Comparison of ENCODE assay signal across 10 cellular contexts in the genomic region with DNA sequence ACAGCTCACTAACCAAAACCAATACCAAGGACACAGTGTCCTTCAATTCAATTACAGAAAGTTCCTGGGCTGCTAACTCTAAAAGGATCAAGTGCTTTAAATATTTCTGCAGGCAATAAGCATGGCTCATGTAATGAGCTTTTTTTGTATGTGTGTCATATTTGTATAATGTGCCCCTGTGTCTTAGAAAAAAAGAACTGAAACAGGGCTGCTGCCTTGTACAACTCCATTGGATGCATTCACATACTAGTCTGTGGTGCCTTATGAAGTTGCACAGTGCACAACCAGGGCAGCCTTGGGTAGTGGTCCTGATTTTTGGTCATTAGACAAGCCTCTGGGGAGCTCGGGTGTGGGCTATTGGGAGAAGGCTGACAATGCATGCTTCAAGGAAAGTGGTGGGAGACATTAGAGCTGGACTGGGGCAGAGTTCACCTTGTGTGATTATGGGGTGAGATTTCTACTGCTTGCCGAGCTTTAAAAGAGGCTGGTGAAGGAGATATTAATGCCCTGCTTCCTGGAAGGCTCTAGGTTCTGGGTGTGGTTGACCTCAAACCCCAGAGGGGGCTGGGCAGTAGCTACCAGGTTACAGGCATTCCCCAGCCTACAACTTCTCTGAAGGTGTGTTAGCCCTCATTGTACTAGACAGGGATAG. TPM values are rescaled to one million over a fixed set of nuclear protein-coding genes. Genes with fewer than 3 reads are reported as not detected.
DNase-seq lines count a peak whose midpoint lies in the region; ATAC-seq and TF ChIP-seq lines count a peak whose summit lies in the region.
"Had no signal": no experiment of that assay in that cellular context is flagged by ENCODE, and none has a peak within 500 bp of the region (broad histone marks: within the 10 kb centered on the region; RNA-seq: fewer than 3 reads in every experiment).

No MANE protein-coding gene starts in this region.

- H3K4me1 Mint-ChIP-seq in activated naive CD4-positive, alpha-beta T cell treated with anti-CD3 and anti-CD28 coated beads, Interleukin-2, amount 10 ng/mL, durations not matched to agents 7 days and 5 days: peaks cover 57% of the 10 kb centered on the region
- peaks cover 41% of the 10 kb centered on the region for H3K4me1 Mint-ChIP-seq in T-helper 2 cell treated with Interferon-gamma antibody and Interleukin-4, amounts not matched to agents 5 μg/mL and 100 μg/mL, for 36 hours (ENCODE audit: low read depth)

- H3K36me3 Mint-ChIP-seq in activated naive CD4-positive, alpha-beta T cell treated with anti-CD3 and anti-CD28 coated beads, Interleukin-2, amount 10 ng/mL, durations not matched to agents 7 days and 5 days: peaks cover 20% of the 10 kb centered on the region
- peaks cover 13% of the 10 kb centered on the region for H3K36me3 Mint-ChIP-seq in T-helper 2 cell treated with Interferon-gamma antibody and Interleukin-4, amounts not matched to agents 5 μg/mL and 100 μg/mL, for 36 hours (ENCODE audit: low read depth)

- peak overlapping the region in 1 of 2 donors; percentile 46 for H3K9ac ChIP-seq in colonic mucosa (ENCODE audit: low read depth in 2 of 2, low read length in 2 of 2)

- peak; percentile 72 for DNase-seq in activated naive CD4-positive, alpha-beta T cell treated with anti-CD3 and anti-CD28 coated beads, Interleukin-2, amount 10 ng/mL, durations not matched to agents 7 days and 5 days
- DNase-seq in activated naive CD4-positive, alpha-beta T cell (lab: John Stamatoyannopoulos, UW): no peak
- peak; percentile 23 for DNase-seq in T-helper 2 cell treated with Interferon-gamma antibody and Interleukin-4, amounts not matched to agents 5 μg/mL and 100 μg/mL, for 36 hours (ENCODE audit: low spot score)
- DNase-seq in colonic mucosa (peak; percentile 78), thyroid gland (peak in 1 of 2 donors; percentile 23), inferior parietal cortex (ENCODE audit: extremely low spot score) (no peak), GM10266 (ENCODE audit: extremely low spot score) (no peak)
- DNase-seq: dorsolateral prefrontal cortex had no signal

- H3K27ac Mint-ChIP-seq in activated naive CD4-positive, alpha-beta T cell treated with anti-CD3 and anti-CD28 coated beads, Interleukin-2, amount 10 ng/mL, durations not matched to agents 7 days and 5 days: peak overlapping the region; percentile 80
- H3K27ac Mint-ChIP-seq in T-helper 2 cell treated with Interferon-gamma antibody and Interleukin-4, amounts not matched to agents 5 μg/mL and 100 μg/mL, for 36 hours: peak overlapping the region; percentile 72

- H3K9me3 Mint-ChIP-seq in activated naive CD4-positive, alpha-beta T cell treated with anti-CD3 and anti-CD28 coated beads, Interleukin-2, amount 10 ng/mL, durations not matched to agents 7 days and 5 days: peaks cover 16% of the 10 kb centered on the region
- peaks cover 24% of the 10 kb centered on the region for H3K9me3 Mint-ChIP-seq in T-helper 2 cell treated with Interferon-gamma antibody and Interleukin-4, amounts not matched to agents 5 μg/mL and 100 μg/mL, for 36 hours

- ATAC-seq in HG02981 (IDR thresholded peaks at IDR 0.05; ENCODE audit: unreplicated experiment): no peak

- H3K36me3 ChIP-seq in colonic mucosa (no peaks in the 10 kb centered on the region), thyroid gland (no peaks in the 10 kb centered on the region)

- peaks cover 8% of the 10 kb centered on the region for H3K4me1 ChIP-seq in colonic mucosa
- H3K4me1 ChIP-seq in thyroid gland: peaks cover 19 to 35% of the 10 kb centered on the region in 2 donors

- H3K4me3 ChIP-seq in colonic mucosa (no peak overlapping the region), thyroid gland (replicated peaks in 1 of 3) (no peak overlapping the region)
- H3K4me3 ChIP-seq: dorsolateral prefrontal cortex had no signal

- no peaks in the 10 kb centered on the region for H3K9me3 ChIP-seq in colonic mucosa
- H3K9me3 ChIP-seq in thyroid gland: no peaks in the 10 kb centered on the region

- WGBS in thyroid gland, 2 donors: 85 to 88% methylated on average over 2 of the region's 2 CpGs

- peaks cover 3% of the 10 kb centered on the region for H3K27me3 Mint-ChIP-seq in activated naive CD4-positive, alpha-beta T cell treated with anti-CD3 and anti-CD28 coated beads, Interleukin-2, amount 10 ng/mL, durations not matched to agents 7 days and 5 days
- H3K27me3 Mint-ChIP-seq in T-helper 2 cell treated with Interferon-gamma antibody and Interleukin-4, amounts not matched to agents 5 μg/mL and 100 μg/mL, for 36 hours (ENCODE audit: low read depth): no peaks in the 10 kb centered on the region

- intact Hi-C loops in colonic mucosa (cut with DNase I) (loop anchor here (10.0 kb wide), 1 partner anchor 120 kb away; no protein-coding TSS in a partner anchor), thyroid gland (cut with DNase I) (no loop called here)

- CTCF ChIA-PET in activated naive CD4-positive, alpha-beta T cell treated with anti-CD3 and anti-CD28 coated beads, Interleukin-2, amount 10 ng/mL, durations not matched to agents 7 days and 5 days (lab: Charles Lee): interaction anchor here (0.7 to 1.4 kb wide), 3 partner anchors 97 to 859 kb away, joined by 3 to 4 read pairs (median 3); a partner anchor contains a TSS

- TF ChIP-seq CTCF in colonic mucosa (IDR thresholded peaks at IDR 0.05): no peak
- no peak for TF ChIP-seq CTCF in thyroid gland (IDR thresholded peaks at IDR 0.05)
- TF ChIP-seq CTCF in GM10266 (IDR thresholded peaks at IDR 0.05; ENCODE audit: control insufficient read depth, insufficient read depth, low read depth, missing control alignments): no peak

- no peaks in the 10 kb centered on the region for H3K27me3 ChIP-seq in colonic mucosa
- no peaks in the 10 kb centered on the region for H3K27me3 ChIP-seq in thyroid gland
- H3K27me3 ChIP-seq: dorsolateral prefrontal cortex had no signal

- H3K4me3 Mint-ChIP-seq in activated naive CD4-positive, alpha-beta T cell treated with anti-CD3 and anti-CD28 coated beads, Interleukin-2, amount 10 ng/mL, durations not matched to agents 7 days and 5 days: no peak overlapping the region
- peak overlapping the region; percentile 82 for H3K4me3 Mint-ChIP-seq in T-helper 2 cell treated with Interferon-gamma antibody and Interleukin-4, amounts not matched to agents 5 μg/mL and 100 μg/mL, for 36 hours

- peak overlapping the region; percentile 80 for H3K27ac ChIP-seq in colonic mucosa
- H3K27ac ChIP-seq in thyroid gland: peak overlapping the region; percentile 9 to 66 (median 63)
- H3K27ac ChIP-seq: C4-2B had no signal

- TF ChIP-seq POLR2A in thyroid gland (IDR thresholded peaks at IDR 0.05): no peak

RNA-seq across cellular contexts. Expression of a gene that starts 3.6 kb away (rescaled TPM):
- total RNA-seq in colonic mucosa (10 to 100 TPM; 23.3 to 41.7 TPM), thyroid gland (10 to 100 TPM; 51.5 to 69.5 (median 66.1) TPM)

Comparison
In these comparisons a context has a peak if more than half of its experiments do, and no peak if none do; other contexts are left out.
1. DNase-seq: peak in activated naive CD4-positive, alpha-beta T cell treated with anti-CD3 and anti-CD28 coated beads, Interleukin-2, amount 10 ng/mL, durations not matched to agents 7 days and 5 days (single experiment), T-helper 2 cell treated with Interferon-gamma antibody and Interleukin-4, amounts not matched to agents 5 μg/mL and 100 μg/mL, for 36 hours (single experiment) and colonic mucosa (single experiment); none in activated naive CD4-positive, alpha-beta T cell (0 of 4), inferior parietal cortex (single experiment) and GM10266 (single experiment).